ENCODE assay signal across 28 cellular contexts in the genomic region with DNA sequence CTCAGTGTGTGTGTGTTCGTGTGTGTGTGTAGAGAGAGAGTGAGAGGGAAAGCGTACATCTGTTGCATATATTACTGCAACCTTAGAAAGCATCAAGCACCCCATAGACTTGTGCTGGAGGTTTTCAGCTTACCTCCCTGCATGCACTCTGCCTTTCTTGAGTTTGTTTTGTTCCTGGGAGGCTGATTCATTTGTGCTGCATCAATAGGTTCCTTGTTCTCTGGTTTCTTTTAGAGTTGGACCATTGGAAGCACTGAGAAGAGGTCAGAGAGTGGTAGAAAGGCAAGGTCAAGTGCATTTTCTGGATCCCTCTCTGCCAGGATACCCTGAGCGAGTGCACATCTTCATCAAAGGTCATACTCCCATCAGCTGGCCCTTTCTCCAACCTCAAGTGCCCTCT.
"Had no signal": no experiment of that assay in that cellular context is flagged by ENCODE, and none has a peak within 500 bp of the region (broad histone marks: within the 10 kb centered on the region; RNA-seq: fewer than 3 reads in every experiment).

No MANE protein-coding gene starts in this region.

- H3K4me2 ChIP-seq: smooth muscle cell had no signal

- H3K36me3 ChIP-seq: adrenal gland, heart left ventricle, left lung, lower lobe of right lung, pancreas, right atrium auricular region, stomach, thyroid gland, upper lobe of left lung, vagina, WERI-Rb-1 had no signal

- H3K27ac ChIP-seq: adrenal gland, coronary artery, heart left ventricle, left lung, lower lobe of right lung, pancreas, psoas muscle, right atrium auricular region, stomach, thyroid gland, upper lobe of left lung, vagina, WERI-Rb-1 had no signal

- H3K4me1 ChIP-seq: adrenal gland, heart left ventricle, left lung, lower lobe of right lung, pancreas, psoas muscle, right atrium auricular region, stomach, thyroid gland, upper lobe of left lung, vagina had no signal

- DNase-seq: activated CD4-positive, alpha-beta T cell treated with anti-CD3 and anti-CD28 coated beads for 48 hours; activated CD4-positive, alpha-beta T cell treated with anti-CD3 and anti-CD28 coated beads, Interleukin-2, amount 50 U/mL, for 48 hours; activated CD8-positive, alpha-beta memory T cell treated with anti-CD3 and anti-CD28 coated beads for 24 hours; activated effector memory CD4-positive, alpha-beta T cell treated with anti-CD3 and anti-CD28 coated beads, Interleukin-2, amount 50 U/mL, for 16 hours; activated naive CD4-positive, alpha-beta T cell treated with anti-CD3 and anti-CD28 coated beads for 36 hours; activated naive CD8-positive, alpha-beta T cell treated with anti-CD3 and anti-CD28 coated beads for 36 hours; adrenal gland; aorta; effector memory CD8-positive, alpha-beta T cell; foreskin fibroblast; heart left ventricle; hypothalamus; left lung; lower lobe of right lung; pancreas; psoas muscle; stimulated activated CD4-positive, alpha-beta T cell treated with anti-CD3 and anti-CD28 coated beads, Interleukin-1b, Interleukin-23, amount 100 ng/mL, for 48 hours; stimulated activated naive B cell treated with anti-CD40 and anti-IgM and Interleukin-4, amounts not matched to agents 10 μg/mL and 1 μg/mL and 100 μg/mL, for 72 hours; stomach; T-helper 9 cell; thyroid gland; upper lobe of left lung; WERI-Rb-1 had no signal

- H3K4me3 ChIP-seq: adrenal gland, coronary artery, heart left ventricle, left lung, lower lobe of right lung, pancreas, psoas muscle, right atrium auricular region, smooth muscle cell, stomach, thyroid gland, upper lobe of left lung, vagina had no signal

- H3K9me3 ChIP-seq: adrenal gland, lower lobe of right lung, pancreas, psoas muscle, right atrium auricular region, thyroid gland, upper lobe of left lung, vagina had no signal

- H3K27me3 ChIP-seq: adrenal gland, heart left ventricle, left lung, pancreas, right atrium auricular region, stomach, thyroid gland, upper lobe of left lung, vagina had no signal

- ATAC-seq: activated CD4-positive, CD25-positive, alpha-beta regulatory T cell treated with anti-CD3 and anti-CD28 coated beads, Interleukin-2, amount 50 U/mL, for 24 hours; effector memory CD8-positive, alpha-beta T cell; heart left ventricle; left lung; lower lobe of right lung; pancreas; psoas muscle; stimulated activated naive B cell treated with anti-CD40 and anti-IgM and Interleukin-4, amounts not matched to agents 10 μg/mL and 1 μg/mL and 100 μg/mL, for 72 hours had no signal
